17 cellular contexts compared by ENCODE assay signal in genomic region chr15:69954726-69955125, GRCh38.
"Had no signal": no experiment of that assay in that cellular context is flagged by ENCODE, and none has a peak within 500 bp of the region (broad histone marks: within the 10 kb centered on the region; RNA-seq: fewer than 3 reads in every experiment).

No MANE protein-coding gene starts in this region.

- H3K36me3 Mint-ChIP-seq: activated naive CD8-positive, alpha-beta T cell treated with anti-CD3 and anti-CD28 coated beads, Interleukin-2, amount 10 ng/mL, durations not matched to agents 7 days and 5 days had no signal

- H3K9me3 Mint-ChIP-seq: T-helper 1 cell treated with Interleukin-12 subunit alpha and Interleukin-12 subunit beta and Interleukin-4 antibody, amounts not matched to agents 30 μg/mL and 1 μg/mL, for 36 hours had no signal

- H3K4me3 Mint-ChIP-seq: activated naive CD8-positive, alpha-beta T cell treated with anti-CD3 and anti-CD28 coated beads, Interleukin-2, amount 10 ng/mL, durations not matched to agents 7 days and 5 days; T-helper 1 cell treated with Interleukin-12 subunit alpha and Interleukin-12 subunit beta and Interleukin-4 antibody, amounts not matched to agents 30 μg/mL and 1 μg/mL, for 36 hours had no signal

- H3K36me3 ChIP-seq: esophagus squamous epithelium, heart right ventricle, left ventricle myocardium inferior, right lobe of liver, stomach, upper lobe of left lung had no signal

- H3K27ac ChIP-seq: esophagus squamous epithelium, heart right ventricle, left ventricle myocardium inferior, right lobe of liver, stomach, upper lobe of left lung had no signal

- H3K27ac Mint-ChIP-seq: activated naive CD8-positive, alpha-beta T cell treated with anti-CD3 and anti-CD28 coated beads, Interleukin-2, amount 10 ng/mL, durations not matched to agents 7 days and 5 days; T-helper 1 cell treated with Interleukin-12 subunit alpha and Interleukin-12 subunit beta and Interleukin-4 antibody, amounts not matched to agents 30 μg/mL and 1 μg/mL, for 36 hours had no signal

- H3K4me3 ChIP-seq: esophagus squamous epithelium, heart right ventricle, left ventricle myocardium inferior, right lobe of liver, stomach, upper lobe of left lung had no signal

- H3K9me3 ChIP-seq: esophagus squamous epithelium, heart right ventricle, left ventricle myocardium inferior, right lobe of liver, stomach, upper lobe of left lung had no signal

- H3K27me3 ChIP-seq: right lobe of liver, upper lobe of left lung had no signal

- H3K4me1 ChIP-seq: esophagus squamous epithelium, heart right ventricle, left ventricle myocardium inferior, right lobe of liver, stomach, upper lobe of left lung had no signal

- DNase-seq: activated CD4-positive, alpha-beta T cell treated with anti-CD3 and anti-CD28 coated beads, Interleukin-2, amount 50 U/mL, for 48 hours; activated naive CD4-positive, alpha-beta T cell treated with Interleukin-2 at 50 U/mL for 16 hours; activated naive CD8-positive, alpha-beta T cell treated with anti-CD3 and anti-CD28 coated beads, Interleukin-2, amount 10 ng/mL, durations not matched to agents 7 days and 5 days; amygdala; dermis blood vessel endothelial cell; effector memory CD4-positive, alpha-beta T cell; esophagus squamous epithelium; heart right ventricle; left ventricle myocardium inferior; mammary epithelial cell; right lobe of liver; small intestine; stimulated activated CD4-positive, alpha-beta T cell treated with anti-CD3 and anti-CD28 coated beads, Interleukin-15, amount 100 ng/mL, for 24 hours; stimulated activated CD4-positive, alpha-beta T cell treated with anti-CD3 and anti-CD28 coated beads, Interleukin-2, amount 100 ng/mL, for 48 hours; stomach; upper lobe of left lung had no signal
